ENCODE assay signal across 25 cellular contexts in genomic region chr10:69633673-69634635, GRCh38. TPM values are rescaled to one million over a fixed set of nuclear protein-coding genes. Genes with fewer than 3 reads are reported as not detected.
"Had no signal": no experiment of that assay in that cellular context is flagged by ENCODE, and none has a peak within 500 bp of the region (broad histone marks: within the 10 kb centered on the region; RNA-seq: fewer than 3 reads in every experiment).

No MANE protein-coding gene starts in this region.

- DNase-seq: activated CD4-positive, alpha-beta T cell treated with anti-CD3 and anti-CD28 coated beads, Interleukin-2, amount 50 U/mL, for 1 hour; activated CD4-positive, CD25-positive, alpha-beta regulatory T cell; activated gamma-delta T cell; activated naive CD4-positive, alpha-beta T cell treated with anti-CD3 and anti-CD28 coated beads, Interleukin-2, amount 50 U/mL, for 16 hours; aorta; effector memory CD8-positive, alpha-beta T cell; foreskin melanocyte; glutamatergic neuron; hypothalamus; midbrain; right lobe of liver; small intestine; stimulated activated CD4-positive, alpha-beta T cell treated with anti-CD3 and anti-CD28 coated beads, Interleukin-2, amount 100 ng/mL, for 48 hours; stimulated activated naive CD8-positive, alpha-beta T cell treated with anti-CD3 and anti-CD28 coated beads, Interleukin-15, Interleukin-2, amounts not matched to agents 100 U/mL and 50 U/mL, for 24 hours; substantia nigra; SW 1271; T-helper 17 cell; uterus had no signal

- H3K4me3 ChIP-seq: right lobe of liver, SK-N-MC, tibial nerve, uterus had no signal

- H3K9me3 Mint-ChIP-seq: activated T-helper 1 cell treated with anti-CD3 and anti-CD28 coated beads, Interleukin-12 subunit alpha, Interleukin-12 subunit beta, Interleukin-2, Interleukin-4 antibody, amounts not matched to agents 30 ng/mL and 10 ng/mL and 1 ng/mL, durations not matched to agents 14 hours and 24 hours and 36 hours; brain; effector memory CD8-positive, alpha-beta T cell; nephron had no signal

- H3K27ac Mint-ChIP-seq: activated T-helper 1 cell treated with anti-CD3 and anti-CD28 coated beads, Interleukin-12 subunit alpha, Interleukin-12 subunit beta, Interleukin-2, Interleukin-4 antibody, amounts not matched to agents 30 ng/mL and 10 ng/mL and 1 ng/mL, durations not matched to agents 14 hours and 24 hours and 36 hours; effector memory CD8-positive, alpha-beta T cell; nephron had no signal

- ATAC-seq: effector memory CD8-positive, alpha-beta T cell; esophagus mucosa; right lobe of liver; stimulated activated naive CD8-positive, alpha-beta T cell treated with anti-CD3 and anti-CD28 coated beads, Interleukin-15, Interleukin-2, amounts not matched to agents 100 U/mL and 50 U/mL, for 24 hours; T-helper 17 cell had no signal

- H3K27me3 Mint-ChIP-seq: effector memory CD8-positive, alpha-beta T cell; T-helper 17 cell had no signal

- H3K4me1 ChIP-seq: right lobe of liver had no signal

- H3K9me3 ChIP-seq: right lobe of liver, tibial nerve, uterus had no signal

- H3K4me3 Mint-ChIP-seq: activated T-helper 1 cell treated with anti-CD3 and anti-CD28 coated beads, Interleukin-12 subunit alpha, Interleukin-12 subunit beta, Interleukin-2, Interleukin-4 antibody, amounts not matched to agents 30 ng/mL and 10 ng/mL and 1 ng/mL, durations not matched to agents 14 hours and 24 hours and 36 hours; brain; effector memory CD8-positive, alpha-beta T cell; nephron; T-helper 17 cell had no signal

- H3K27ac ChIP-seq: right lobe of liver, SK-N-MC, tibial nerve, uterus had no signal

- H3K27me3 ChIP-seq: right lobe of liver, tibial nerve, uterus had no signal

- H3K36me3 ChIP-seq: right lobe of liver, uterus had no signal

RNA-seq across cellular contexts. Expression of gene FAM241B, which starts 3.9 kb away (rescaled TPM):
- total RNA-seq: endothelial cell of umbilical vein had no signal
